Comparison of ENCODE assay signal across 25 cellular contexts in genomic region chr20:54113553-54113952, GRCh38. TPM values are rescaled to one million over a fixed set of nuclear protein-coding genes. Genes with fewer than 3 reads are reported as not detected.
DNase-seq lines count a peak whose midpoint lies in the region; ATAC-seq and TF ChIP-seq lines count a peak whose summit lies in the region.
"Had no signal": no experiment of that assay in that cellular context is flagged by ENCODE, and none has a peak within 500 bp of the region (broad histone marks: within the 10 kb centered on the region; RNA-seq: fewer than 3 reads in every experiment).

No MANE protein-coding gene starts in this region.

- H3K4me1 ChIP-seq in hepatocyte (ENCODE audit: insufficient read depth) (peaks cover 22% of the 10 kb centered on the region), spleen (peaks cover 0 to 10% (median 0%) of the 10 kb centered on the region in 6 donors)
- H3K4me1 ChIP-seq: BLaER1, SJSA1 had no signal

- H4K20me1 ChIP-seq in hepatocyte (ENCODE audit: insufficient read depth, poor library complexity, severe bottlenecking), result no peaks in the 10 kb centered on the region
- H4K20me1 ChIP-seq: BLaER1 had no signal

- no peak overlapping the region for H3K4me3 ChIP-seq in hepatocyte
- H3K4me3 ChIP-seq in spleen, result no peak overlapping the region
- H3K4me3 ChIP-seq: BLaER1, SJSA1 had no signal

- peak overlapping the region; percentile 96 for H3K27ac Mint-ChIP-seq in Calu3 (ENCODE audit: unreplicated experiment)
- H3K27ac Mint-ChIP-seq in WTC11, result no peak overlapping the region
- H3K27ac Mint-ChIP-seq in activated T-cell treated with anti-CD3 and anti-CD28 coated beads, Interleukin-2, amount 50 U/mL, for 72 hours, result no peak overlapping the region
- H3K27ac Mint-ChIP-seq: CD4-positive, CD25-positive, alpha-beta regulatory T cell had no signal

- H3K9me3 Mint-ChIP-seq in Calu3 (ENCODE audit: low read depth, unreplicated experiment) (peaks cover 7% of the 10 kb centered on the region), WTC11 (no peaks in the 10 kb centered on the region)
- peaks cover 0 to 2% of the 10 kb centered on the region in 2 donors for H3K9me3 Mint-ChIP-seq in activated T-cell treated with anti-CD3 and anti-CD28 coated beads, Interleukin-2, amount 50 U/mL, for 72 hours

- POLR2A ChIA-PET in WTC11 (lab: Charles Lee), result no interaction called here

- H3K36me3 ChIP-seq in hepatocyte (replicated peaks; ENCODE audit: insufficient read depth, low read depth) (no peaks in the 10 kb centered on the region), spleen (no peaks in the 10 kb centered on the region)
- H3K36me3 ChIP-seq: BLaER1, SJSA1 had no signal

- no peaks in the 10 kb centered on the region for H3K27me3 Mint-ChIP-seq in Calu3 (ENCODE audit: unreplicated experiment)
- H3K27me3 Mint-ChIP-seq in WTC11 (ENCODE audit: low read depth), result no peaks in the 10 kb centered on the region
- H3K27me3 Mint-ChIP-seq in activated T-cell treated with anti-CD3 and anti-CD28 coated beads, Interleukin-2, amount 50 U/mL, for 72 hours (ENCODE audit: low read depth), result peaks cover 15% of the 10 kb centered on the region

- CTCF ChIA-PET in Calu3 (lab: Charles Lee), result no interaction called here
- CTCF ChIA-PET in WTC11 (lab: Charles Lee), result no interaction called here

- TF ChIP-seq POLR2A in spleen (IDR thresholded peaks at IDR 0.05), result no peak

- intact Hi-C loops in Calu3 (cut with micrococcal nuclease; ENCODE audit: unreplicated experiment), result loop anchor here (2.0 kb wide), 1 partner anchor 19 kb away; no protein-coding TSS in a partner anchor
- intact Hi-C loops in spleen (cut with DNase I; ENCODE audit: low total_unique reads), result no loop called here

- peak overlapping the region; percentile 7 for H3K4me3 Mint-ChIP-seq in Calu3 (ENCODE audit: low read depth, unreplicated experiment)
- H3K4me3 Mint-ChIP-seq in WTC11, result no peak overlapping the region
- H3K4me3 Mint-ChIP-seq in activated T-cell treated with anti-CD3 and anti-CD28 coated beads, Interleukin-2, amount 50 U/mL, for 72 hours, result no peak overlapping the region
- H3K4me3 Mint-ChIP-seq: CD4-positive, CD25-positive, alpha-beta regulatory T cell had no signal

- H3K9me3 ChIP-seq in hepatocyte (ENCODE audit: low read depth) (no peaks in the 10 kb centered on the region), spleen (no peaks in the 10 kb centered on the region)
- H3K9me3 ChIP-seq: SJSA1 had no signal

- H2AFZ ChIP-seq in hepatocyte, result no peak overlapping the region

- no TSS peak for BruUV-seq in Calu3 (replicated peaks; lab: Mats Ljungman, UMichigan)

- peak overlapping the region; percentile 53 for H3K27ac ChIP-seq in hepatocyte
- no peak overlapping the region for H3K27ac ChIP-seq in spleen
- H3K27ac ChIP-seq: BLaER1, SJSA1 had no signal

- no peak for ATAC-seq in WTC11
- ATAC-seq in GM21619 (IDR thresholded peaks at IDR 0.05; ENCODE audit: unreplicated experiment), result no peak
- no peak for ATAC-seq in activated T-cell treated with anti-CD3 and anti-CD28 coated beads, Interleukin-2, amount 50 U/mL, for 72 hours (replicated peaks in 1 of 2)
- ATAC-seq: PC-3 had no signal

- peaks cover 83% of the 10 kb centered on the region for H3K4me1 Mint-ChIP-seq in Calu3 (ENCODE audit: low read depth, unreplicated experiment)
- peaks cover 14% of the 10 kb centered on the region for H3K4me1 Mint-ChIP-seq in WTC11
- H3K4me1 Mint-ChIP-seq in activated T-cell treated with anti-CD3 and anti-CD28 coated beads, Interleukin-2, amount 50 U/mL, for 72 hours (ENCODE audit: low read depth), result peaks cover 6% of the 10 kb centered on the region
- H3K4me1 Mint-ChIP-seq: CD4-positive, CD25-positive, alpha-beta regulatory T cell had no signal

- H3K27me3 ChIP-seq in hepatocyte (no peaks in the 10 kb centered on the region), spleen (replicated peaks in 1 of 7) (no peaks in the 10 kb centered on the region)
- H3K27me3 ChIP-seq: BLaER1, SJSA1 had no signal

- no peaks in the 10 kb centered on the region for H3K9me2 ChIP-seq in hepatocyte (replicated peaks; ENCODE audit: insufficient read depth)

- no peak overlapping the region for H3K4me2 ChIP-seq in hepatocyte
- H3K4me2 ChIP-seq: BLaER1 had no signal

- DNase-seq in Calu3, result no peak
- DNase-seq in WTC11 (ENCODE audit: low spot score), result no peak
- DNase-seq in hepatocyte (ENCODE audit: low spot score), result peak; percentile 68
- DNase-seq in renal cortical epithelial cell (ENCODE audit: low read depth), result peak; percentile 45
- DNase-seq in foreskin melanocyte, result no peak
- no peak for DNase-seq in activated T-cell treated with anti-CD3 and anti-CD28 coated beads, Interleukin-2, amount 50 U/mL, for 72 hours
- no peak for DNase-seq in spleen
- DNase-seq: CD4-positive, CD25-positive, alpha-beta regulatory T cell; GOT3; HCEC 1CT; NCI-H1048; NCI-H1417; NCI-H1694; NCI-H2029 treated with DMSO at 0.1 percent for 48 hours; NCI-H446 treated with DMSO at 0.1 percent for 48 hours; NCI-H526; NCI-H82; NK-92 treated with Interleukin-12 subunit alpha and Interleukin-12 subunit beta, amount 100 ng/mL, for 24 hours; PC-3; Right ventricle myocardium superior had no signal

- TF ChIP-seq CTCF in Calu3 (IDR thresholded peaks at IDR 0.05; ENCODE audit: unreplicated experiment), result no peak
- no peak for TF ChIP-seq CTCF in WTC11 (IDR thresholded peaks at IDR 0.05)
- no peak for TF ChIP-seq CTCF in hepatocyte (IDR thresholded peaks at IDR 0.05; ENCODE audit: poor library complexity)
- no peak for TF ChIP-seq CTCF in spleen (IDR thresholded peaks at IDR 0.05 in 8 of 11, conservative IDR thresholded peaks at IDR 0.05 in 3 of 11)

- H3K36me3 Mint-ChIP-seq in Calu3 (ENCODE audit: insufficient read depth, unreplicated experiment) (peaks cover 47% of the 10 kb centered on the region), WTC11 (no peaks in the 10 kb centered on the region)
- H3K36me3 Mint-ChIP-seq in activated T-cell treated with anti-CD3 and anti-CD28 coated beads, Interleukin-2, amount 50 U/mL, for 72 hours (ENCODE audit: insufficient read depth in 2 of 2), result no peaks in the 10 kb centered on the region
- H3K36me3 Mint-ChIP-seq: CD4-positive, CD25-positive, alpha-beta regulatory T cell had no signal

- WGBS in hepatocyte (ENCODE audit: low lambda C conversion rate, missing lambda C conversion rate), result 82% methylated on average over 2 of the region's 2 CpGs
- whole genome bisulfite sequencing in spleen, 5 donors, result 91 to 95% (median 93%) methylated on average over 2 of the region's 2 CpGs

- no peaks in the 10 kb centered on the region for H3K79me2 ChIP-seq in hepatocyte

TF ChIP-seq in WTC11, 78 proteins besides CTCF, POLR2A, EP300 and RAD21:
- TF ChIP-seq, protein P1, sequence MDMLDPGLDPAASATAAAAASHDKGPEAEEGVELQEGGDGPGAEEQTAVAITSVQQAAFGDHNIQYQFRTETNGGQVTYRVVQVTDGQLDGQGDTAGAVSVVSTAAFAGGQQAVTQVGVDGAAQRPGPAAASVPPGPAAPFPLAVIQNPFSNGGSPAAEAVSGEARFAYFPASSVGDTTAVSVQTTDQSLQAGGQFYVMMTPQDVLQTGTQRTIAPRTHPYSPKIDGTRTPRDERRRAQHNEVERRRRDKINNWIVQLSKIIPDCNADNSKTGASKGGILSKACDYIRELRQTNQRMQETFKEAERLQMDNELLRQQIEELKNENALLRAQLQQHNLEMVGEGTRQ (CRISPR knock-in tag; IDR thresholded peaks at IDR 0.05), result peak; percentile 57
- TF ChIP-seq RELA (CRISPR knock-in tag; IDR thresholded peaks at IDR 0.05; ENCODE audit: borderline replicate concordance), result no peak

RNA-seq across cellular contexts. Expression of gene BCAS1, which starts 43.2 kb away (rescaled TPM):
- 11.1 and 16.9 TPM in 2 replicates for total RNA-seq in Calu3 (2022)
- total RNA-seq in WTC11 (2021), result 0.11 to 0.25 TPM (median 0.18 TPM) in 3 replicates
- total RNA-seq in hepatocyte, result 7.4 and 9.8 TPM in 2 replicates
- polyA plus RNA-seq in hepatocyte, result 4.9 and 5.1 TPM in 2 replicates
- 0.10 and 0.17 TPM in 2 replicates for total RNA-seq in renal cortical epithelial cell
- not detected for total RNA-seq in activated T-cell treated with anti-CD3 and anti-CD28 coated beads, Interleukin-2, amount 50 U/mL, for 72 hours
- 1 to 10 TPM in 1 of 7 donors, under 1 TPM in 4, not detected in 2; 0.23 to 1.3 (median 0.44) TPM for total RNA-seq in spleen
- polyA plus RNA-seq in spleen, result under 1 TPM; 0.33 to 0.99 (median 0.93) TPM
- total RNA-seq: Right ventricle myocardium superior, RPMI7951 had no signal
- polyA plus RNA-seq: AG04450 had no signal

Comparison
In these comparisons a context has a peak if more than half of its experiments do, and no peak if none do; other contexts are left out.
1. DNase-seq: peak in hepatocyte (single experiment) and renal cortical epithelial cell (single experiment); none in Calu3 (single experiment), WTC11 (single experiment), foreskin melanocyte (single experiment), activated T-cell treated with anti-CD3 and anti-CD28 coated beads, Interleukin-2, amount 50 U/mL, for 72 hours (0 of 2) and spleen (single experiment).